14 cellular contexts compared by ENCODE assay signal in the genomic region with DNA sequence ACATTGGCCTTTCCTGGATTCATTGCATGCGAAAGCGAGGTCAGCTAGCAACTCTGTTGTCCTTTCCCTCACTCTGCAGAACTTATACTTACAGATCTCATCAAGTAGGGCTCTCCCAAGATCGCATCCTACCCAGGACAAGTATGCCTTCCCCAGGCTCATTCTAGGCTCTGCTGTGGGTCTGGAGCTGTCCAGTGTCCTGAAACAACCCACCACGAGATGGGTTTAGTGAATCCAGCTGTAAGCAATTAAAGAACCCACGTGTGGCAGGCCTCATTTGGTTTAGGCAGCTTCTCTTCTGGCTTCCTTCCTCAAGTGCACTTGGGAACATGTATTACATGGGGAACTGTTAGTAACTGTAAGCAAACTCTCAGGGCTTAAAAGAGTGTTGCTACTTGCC.
DNase-seq lines count a peak whose midpoint lies in the region; ATAC-seq and TF ChIP-seq lines count a peak whose summit lies in the region.
"Had no signal": no experiment of that assay in that cellular context is flagged by ENCODE, and none has a peak within 500 bp of the region (broad histone marks: within the 10 kb centered on the region; RNA-seq: fewer than 3 reads in every experiment).

No MANE protein-coding gene starts in this region.

- TF ChIP-seq CTCF in SK-N-SH (IDR thresholded peaks at IDR 0.05) (no peak), MM.1S (IDR thresholded peaks at IDR 0.05; ENCODE audit: low read length) (no peak), neural progenitor cell (IDR thresholded peaks at IDR 0.05) (no peak)
- TF ChIP-seq CTCF in activated CD8-positive, alpha-beta T cell treated with anti-CD3 and anti-CD28 coated beads for 36 hours (IDR thresholded peaks at IDR 0.05) = no peak

- H3K4me3 Mint-ChIP-seq in activated CD8-positive, alpha-beta T cell treated with anti-CD3 and anti-CD28 coated beads for 36 hours = no peak overlapping the region
- no peak overlapping the region for H3K4me3 Mint-ChIP-seq in neural progenitor cell
- H3K4me3 Mint-ChIP-seq in effector memory CD8-positive, alpha-beta T cell = no peak overlapping the region
- H3K4me3 Mint-ChIP-seq: activated naive CD4-positive, alpha-beta T cell treated with anti-CD3 and anti-CD28 coated beads, Interleukin-2, amount 50 U/mL, for 24 hours; naive thymus-derived CD4-positive, alpha-beta T cell had no signal

- no peak for DNase-seq in SK-N-SH
- peak; percentile 44 for DNase-seq in MM.1S
- DNase-seq in activated CD8-positive, alpha-beta T cell treated with anti-CD3 and anti-CD28 coated beads for 36 hours = peak; percentile 4
- peak; percentile 78 for DNase-seq in neural progenitor cell (ENCODE audit: low spot score)
- no peak for DNase-seq in NCI-H1092 treated with DMSO at 0.1 percent for 48 hours (lab: John Stamatoyannopoulos, UW)
- no peak for DNase-seq in NK-92 treated with Interleukin-12 subunit alpha and Interleukin-12 subunit beta, amount 100 ng/mL, for 24 hours (lab: John Stamatoyannopoulos, UW)
- DNase-seq in effector memory CD8-positive, alpha-beta T cell = no peak
- DNase-seq: activated CD8-positive, alpha-beta memory T cell treated with anti-CD3 and anti-CD28 coated beads, Interleukin-2, amount 50 U/mL, for 4 hours; naive thymus-derived CD4-positive, alpha-beta T cell; NCI-H1417 treated with DMSO at 0.1 percent for 48 hours; NCI-H226; substantia nigra had no signal

- no peak overlapping the region for H3K9ac ChIP-seq in SK-N-SH
- H3K9ac ChIP-seq in MM.1S (ENCODE audit: low read length) = no peak overlapping the region
- no peak overlapping the region for H3K9ac ChIP-seq in neural progenitor cell

- H2AFZ ChIP-seq in SK-N-SH (ENCODE audit: low read depth) (no peak overlapping the region), MM.1S (ENCODE audit: low read length) (no peak overlapping the region), neural progenitor cell (replicated peaks) (no peak overlapping the region)

- no peak overlapping the region for H3K4me3 ChIP-seq in SK-N-SH (ENCODE audit: low read depth in 2 of 2, low read length in 1 of 2)
- no peak overlapping the region for H3K4me3 ChIP-seq in MM.1S (ENCODE audit: low read length)
- no peak overlapping the region for H3K4me3 ChIP-seq in neural progenitor cell

- no peaks in the 10 kb centered on the region for H3K4me1 Mint-ChIP-seq in activated CD8-positive, alpha-beta T cell treated with anti-CD3 and anti-CD28 coated beads for 36 hours (ENCODE audit: low read depth)
- H3K4me1 Mint-ChIP-seq in neural progenitor cell = no peaks in the 10 kb centered on the region
- no peaks in the 10 kb centered on the region for H3K4me1 Mint-ChIP-seq in effector memory CD8-positive, alpha-beta T cell (ENCODE audit: low read depth in 2 of 2)
- H3K4me1 Mint-ChIP-seq: activated naive CD4-positive, alpha-beta T cell treated with anti-CD3 and anti-CD28 coated beads, Interleukin-2, amount 50 U/mL, for 24 hours; naive thymus-derived CD4-positive, alpha-beta T cell had no signal

- H3K4me2 ChIP-seq in SK-N-SH = no peak overlapping the region
- no peak overlapping the region for H3K4me2 ChIP-seq in MM.1S (ENCODE audit: low read depth, low read length)
- H3K4me2 ChIP-seq in neural progenitor cell = no peak overlapping the region

- H3K79me2 ChIP-seq in SK-N-SH (ENCODE audit: insufficient read depth) = no peaks in the 10 kb centered on the region
- H3K79me2 ChIP-seq in MM.1S (ENCODE audit: low read length) = no peaks in the 10 kb centered on the region
- H3K79me2 ChIP-seq in neural progenitor cell (ENCODE audit: low read depth) = no peaks in the 10 kb centered on the region

- peaks cover 2% of the 10 kb centered on the region for H3K9me3 Mint-ChIP-seq in activated CD8-positive, alpha-beta T cell treated with anti-CD3 and anti-CD28 coated beads for 36 hours
- H3K9me3 Mint-ChIP-seq in neural progenitor cell = no peaks in the 10 kb centered on the region
- peaks cover 7 to 15% of the 10 kb centered on the region in 2 donors for H3K9me3 Mint-ChIP-seq in effector memory CD8-positive, alpha-beta T cell

- H3F3A ChIP-seq in SK-N-SH (replicated peaks; ENCODE audit: insufficient read depth) = no peaks in the 10 kb centered on the region
- no peaks in the 10 kb centered on the region for H3F3A ChIP-seq in MM.1S (ENCODE audit: insufficient read depth, low read length)
- H3F3A ChIP-seq in neural progenitor cell (ENCODE audit: low read depth) = no peaks in the 10 kb centered on the region

- 14% methylated on average over 5 of the region's 5 CpGs for WGBS in SK-N-SH (ENCODE audit: low lambda C conversion rate)

- H3K9me3 ChIP-seq in SK-N-SH = no peaks in the 10 kb centered on the region
- H3K9me3 ChIP-seq in MM.1S (replicated peaks; ENCODE audit: insufficient read depth, low read length) = no peaks in the 10 kb centered on the region
- no peaks in the 10 kb centered on the region for H3K9me3 ChIP-seq in neural progenitor cell (ENCODE audit: low read depth)

- H3K4me1 ChIP-seq in SK-N-SH (ENCODE audit: control insufficient read depth in 1 of 2, insufficient read depth in 2 of 2, low read depth in 1 of 2, low read length in 1 of 2) (no peaks in the 10 kb centered on the region), MM.1S (ENCODE audit: low read length) (no peaks in the 10 kb centered on the region), neural progenitor cell (no peaks in the 10 kb centered on the region)

- intact Hi-C loops in activated CD8-positive, alpha-beta T cell treated with anti-CD3 and anti-CD28 coated beads for 36 hours (cut with micrococcal nuclease) = no loop called here

- no peaks in the 10 kb centered on the region for H3K9me2 ChIP-seq in SK-N-SH
- H3K9me2 ChIP-seq in MM.1S (replicated peaks; ENCODE audit: insufficient read depth, low read length) = no peaks in the 10 kb centered on the region

- H3K27me3 Mint-ChIP-seq in activated CD8-positive, alpha-beta T cell treated with anti-CD3 and anti-CD28 coated beads for 36 hours = no peaks in the 10 kb centered on the region
- peaks cover 2% of the 10 kb centered on the region for H3K27me3 Mint-ChIP-seq in neural progenitor cell (ENCODE audit: insufficient read depth, low read depth)
- no peaks in the 10 kb centered on the region for H3K27me3 Mint-ChIP-seq in effector memory CD8-positive, alpha-beta T cell

- ATAC-seq in SK-N-SH treated with all-trans-retinoic acid at 6 μM for 48 hours = no peak
- ATAC-seq in activated CD8-positive, alpha-beta T cell treated with anti-CD3 and anti-CD28 coated beads for 36 hours = no peak
- no peak for ATAC-seq in effector memory CD8-positive, alpha-beta T cell (replicated peaks)
- ATAC-seq: naive thymus-derived CD4-positive, alpha-beta T cell had no signal

- H4K20me1 ChIP-seq in SK-N-SH (ENCODE audit: insufficient read depth) (no peaks in the 10 kb centered on the region), MM.1S (ENCODE audit: insufficient read depth, low read length) (no peaks in the 10 kb centered on the region), neural progenitor cell (ENCODE audit: low read depth) (peaks cover 2% of the 10 kb centered on the region)

- POLR2A ChIA-PET in SK-N-SH (lab: Yijun Ruan, JAX) = no interaction called here
- POLR2A ChIA-PET in activated CD8-positive, alpha-beta T cell treated with anti-CD3 and anti-CD28 coated beads for 36 hours (lab: Charles Lee) = no interaction called here

- CTCF ChIA-PET in SK-N-SH (lab: Yijun Ruan, JAX) = interaction anchor here (1.2 to 1.5 kb wide), 2 partner anchors 67 to 1163 kb away, joined by 3 read pairs; no protein-coding TSS in a partner anchor
- CTCF ChIA-PET in activated CD8-positive, alpha-beta T cell treated with anti-CD3 and anti-CD28 coated beads for 36 hours (lab: Charles Lee) = no interaction called here

- H3K27ac ChIP-seq in SK-N-SH (ENCODE audit: low read depth in 2 of 2, low read length in 1 of 2) (no peak overlapping the region), MM.1S (ENCODE audit: low read length) (no peak overlapping the region), neural progenitor cell (no peak overlapping the region)

- no peaks in the 10 kb centered on the region for H3K36me3 ChIP-seq in SK-N-SH (replicated peaks in 1 of 2; ENCODE audit: control insufficient read depth in 1 of 2, insufficient read depth in 2 of 2, low read length in 1 of 2)
- no peaks in the 10 kb centered on the region for H3K36me3 ChIP-seq in MM.1S (replicated peaks; ENCODE audit: insufficient read depth, low read length)
- H3K36me3 ChIP-seq in neural progenitor cell = no peaks in the 10 kb centered on the region

- H3K36me3 Mint-ChIP-seq in activated CD8-positive, alpha-beta T cell treated with anti-CD3 and anti-CD28 coated beads for 36 hours (ENCODE audit: low read depth) = no peaks in the 10 kb centered on the region
- no peaks in the 10 kb centered on the region for H3K36me3 Mint-ChIP-seq in neural progenitor cell
- no peaks in the 10 kb centered on the region for H3K36me3 Mint-ChIP-seq in effector memory CD8-positive, alpha-beta T cell (ENCODE audit: insufficient read depth)
- H3K36me3 Mint-ChIP-seq: activated naive CD4-positive, alpha-beta T cell treated with anti-CD3 and anti-CD28 coated beads, Interleukin-2, amount 50 U/mL, for 24 hours; naive thymus-derived CD4-positive, alpha-beta T cell had no signal

- no peak for TF ChIP-seq EP300 in SK-N-SH (IDR thresholded peaks at IDR 0.05; ENCODE audit: borderline replicate concordance in 1 of 2, low read depth in 1 of 2, low read length in 1 of 2)

- H3K27ac Mint-ChIP-seq in activated CD8-positive, alpha-beta T cell treated with anti-CD3 and anti-CD28 coated beads for 36 hours = no peak overlapping the region
- no peak overlapping the region for H3K27ac Mint-ChIP-seq in neural progenitor cell
- H3K27ac Mint-ChIP-seq in effector memory CD8-positive, alpha-beta T cell = no peak overlapping the region
- H3K27ac Mint-ChIP-seq: activated naive CD4-positive, alpha-beta T cell treated with anti-CD3 and anti-CD28 coated beads, Interleukin-2, amount 50 U/mL, for 24 hours; naive thymus-derived CD4-positive, alpha-beta T cell had no signal

- H3K27me3 ChIP-seq in SK-N-SH (ENCODE audit: insufficient read depth) = no peaks in the 10 kb centered on the region
- H3K27me3 ChIP-seq in MM.1S (replicated peaks; ENCODE audit: insufficient read depth, low read length) = no peaks in the 10 kb centered on the region
- no peaks in the 10 kb centered on the region for H3K27me3 ChIP-seq in neural progenitor cell

- no peak for TF ChIP-seq RAD21 in SK-N-SH (IDR thresholded peaks at IDR 0.05; ENCODE audit: low read length)

Comparison
In these comparisons a context has a peak if more than half of its experiments do, and no peak if none do; other contexts are left out.
1. DNase-seq: peak in MM.1S (single experiment), activated CD8-positive, alpha-beta T cell treated with anti-CD3 and anti-CD28 coated beads for 36 hours (single experiment) and neural progenitor cell (single experiment); none in SK-N-SH (single experiment), NCI-H1092 treated with DMSO at 0.1 percent for 48 hours (single experiment), NK-92 treated with Interleukin-12 subunit alpha and Interleukin-12 subunit beta, amount 100 ng/mL, for 24 hours (single experiment) and effector memory CD8-positive, alpha-beta T cell (0 of 3).